ENCODE assay signal across 2 cellular contexts in genomic region chr22:42922374-42923177, GRCh38.
TF ChIP-seq lines count a peak whose summit lies in the region.

No MANE protein-coding gene starts in this region.

TF ChIP-seq in SK-N-SH, 30 proteins besides CTCF, POLR2A, EP300 and RAD21 (continued from another document):
- TF ChIP-seq USF1 (IDR thresholded peaks at IDR 0.05; ENCODE audit: borderline replicate concordance, low read depth) (no peak), CHD2 (IDR thresholded peaks at IDR 0.05; ENCODE audit: low read length, partially characterized antibody) (no peak)

TF ChIP-seq in SK-N-SH treated with all-trans-retinoic acid at 6 μM for 48 hours, 23 proteins besides CTCF, POLR2A, EP300 and RAD21 (continued from another document):
- no peak for TF ChIP-seq TSHZ2 (CRISPR knock-in tag; IDR thresholded peaks at IDR 0.05)
- TF ChIP-seq GLIS3 (CRISPR knock-in tag; IDR thresholded peaks at IDR 0.05) = no peak
- TF ChIP-seq ZFP3 (CRISPR knock-in tag; IDR thresholded peaks at IDR 0.05) = no peak
- TF ChIP-seq ESRRG (CRISPR knock-in tag; IDR thresholded peaks at IDR 0.05) = no peak
- TF ChIP-seq TCF4 (CRISPR knock-in tag; IDR thresholded peaks at IDR 0.05; ENCODE audit: borderline replicate concordance) = no peak
- no peak for TF ChIP-seq TOX (CRISPR knock-in tag; IDR thresholded peaks at IDR 0.05; ENCODE audit: borderline replicate concordance)
- TF ChIP-seq BACH2 (CRISPR knock-in tag; IDR thresholded peaks at IDR 0.05; ENCODE audit: borderline replicate concordance) = no peak
- TF ChIP-seq ISL1 (CRISPR knock-in tag; IDR thresholded peaks at IDR 0.05) = no peak
- no peak for TF ChIP-seq POU6F1 (CRISPR knock-in tag; IDR thresholded peaks at IDR 0.05; ENCODE audit: borderline replicate concordance, low read depth)
- TF ChIP-seq ZFP30 (CRISPR knock-in tag; IDR thresholded peaks at IDR 0.05) = no peak
- TF ChIP-seq PPARA (CRISPR knock-in tag; IDR thresholded peaks at IDR 0.05; ENCODE audit: borderline replicate concordance) = no peak
- no peak for TF ChIP-seq ZNF565 (CRISPR knock-in tag; conservative IDR thresholded peaks at IDR 0.05; ENCODE audit: low read depth)
- no peak for TF ChIP-seq CSRNP3 (CRISPR knock-in tag; IDR thresholded peaks at IDR 0.05)
- TF ChIP-seq RARB (CRISPR knock-in tag; IDR thresholded peaks at IDR 0.05) = no peak
